In the genomic region with DNA sequence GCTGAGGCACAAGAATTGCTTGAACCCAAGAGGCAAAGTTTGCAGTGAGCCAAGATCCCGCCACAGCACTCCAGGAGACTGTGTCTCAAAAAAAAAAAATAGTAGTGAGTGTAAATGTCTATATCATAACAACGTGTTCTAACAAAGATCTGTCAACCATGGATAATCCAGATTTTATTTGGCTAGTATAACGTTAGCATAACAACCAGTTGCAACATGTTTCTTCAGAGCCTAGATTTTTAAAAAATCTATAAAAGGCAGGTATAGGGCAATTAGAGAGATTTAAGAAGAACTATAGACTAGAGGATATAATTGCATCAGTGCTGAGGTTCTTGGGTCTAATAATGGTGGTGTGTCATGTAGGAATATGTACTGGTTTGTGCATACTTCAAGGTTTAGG, we compare ENCODE assay signal across 22 cellular contexts. TPM values are rescaled to one million over a fixed set of nuclear protein-coding genes. Genes with fewer than 3 reads are reported as not detected.
A peak's percentile ranks its signal among the peaks of the same experiment; 100 is the strongest.
DNase-seq lines count a peak whose midpoint lies in the region; ATAC-seq and TF ChIP-seq lines count a peak whose summit lies in the region.
"Had no signal": no experiment of that assay in that cellular context is flagged by ENCODE, and none has a peak within 500 bp of the region (broad histone marks: within the 10 kb centered on the region; RNA-seq: fewer than 3 reads in every experiment).

No MANE protein-coding gene starts in this region.

- H3K4me3 ChIP-seq in WERI-Rb-1 (ENCODE audit: low read depth, low read length): no peak overlapping the region
- no peak overlapping the region for H3K4me3 ChIP-seq in epithelial cell of esophagus (ENCODE audit: low read length)
- H3K4me3 ChIP-seq: GM12878, GM23248, SJSA1 had no signal

- no peaks in the 10 kb centered on the region; the same call in 1 of the 2 replicates for H3K36me3 ChIP-seq in WERI-Rb-1
- H3K36me3 ChIP-seq: SJSA1 had no signal

- no peak for ATAC-seq in GM21825 (IDR thresholded peaks at IDR 0.05; ENCODE audit: unreplicated experiment)
- no peak for ATAC-seq in T-helper 17 cell
- ATAC-seq: GM12878 had no signal

- H3K27me3 ChIP-seq in WERI-Rb-1 (ENCODE audit: insufficient read depth, low read depth, severe bottlenecking): no peaks in the 10 kb centered on the region
- H3K27me3 ChIP-seq: SJSA1 had no signal

- peak overlapping the region; percentile 13 for H3K27ac ChIP-seq in WERI-Rb-1
- H3K27ac ChIP-seq: GM23248, SJSA1 had no signal

- H3K27me3 Mint-ChIP-seq in nephron (ENCODE audit: low read depth) (no peaks in the 10 kb centered on the region), T-helper 17 cell (peaks cover 28% of the 10 kb centered on the region)
- peaks cover 5% of the 10 kb centered on the region for H3K27me3 Mint-ChIP-seq in activated CD4-positive, alpha-beta T cell treated with anti-CD3 and anti-CD28 coated beads, Interleukin-2, amount 10 ng/mL, durations not matched to agents 24 days and 14 days

- H3K4me3 Mint-ChIP-seq in nephron (no peak overlapping the region), T-helper 17 cell (no peak overlapping the region)
- H3K4me3 Mint-ChIP-seq in activated CD4-positive, alpha-beta T cell treated with anti-CD3 and anti-CD28 coated beads, Interleukin-2, amount 10 ng/mL, durations not matched to agents 24 days and 14 days: no peak overlapping the region
- H3K4me3 Mint-ChIP-seq: CD8-positive, alpha-beta memory T cell had no signal

- no peaks in the 10 kb centered on the region for H3K9me3 ChIP-seq in WERI-Rb-1 (ENCODE audit: severe bottlenecking)
- no peaks in the 10 kb centered on the region for H3K9me3 ChIP-seq in T-helper 17 cell (ENCODE audit: control insufficient read depth, low read length, poor library complexity, severe bottlenecking)
- H3K9me3 ChIP-seq: SJSA1 had no signal

- H3K27ac Mint-ChIP-seq in nephron (peak overlapping the region; percentile 7 to 25 (median 19)), T-helper 17 cell (no peak overlapping the region)
- H3K27ac Mint-ChIP-seq in activated CD4-positive, alpha-beta T cell treated with anti-CD3 and anti-CD28 coated beads, Interleukin-2, amount 10 ng/mL, durations not matched to agents 24 days and 14 days: no peak overlapping the region

- H3K9me3 Mint-ChIP-seq in nephron: no peaks in the 10 kb centered on the region
- no peaks in the 10 kb centered on the region for H3K9me3 Mint-ChIP-seq in activated CD4-positive, alpha-beta T cell treated with anti-CD3 and anti-CD28 coated beads, Interleukin-2, amount 10 ng/mL, durations not matched to agents 24 days and 14 days
- H3K9me3 Mint-ChIP-seq: CD8-positive, alpha-beta memory T cell had no signal

- intact Hi-C loops in activated CD4-positive, alpha-beta T cell treated with anti-CD3 and anti-CD28 coated beads, Interleukin-2, amount 10 ng/mL, durations not matched to agents 24 days and 14 days (cut with micrococcal nuclease): no loop called here

- DNase-seq in WERI-Rb-1 (no peak), epithelial cell of esophagus (ENCODE audit: low read depth) (peak; percentile 73), T-helper 17 cell (no peak), NCI-H2029 (lab: John Stamatoyannopoulos, UW) (no peak)
- DNase-seq in activated CD4-positive, alpha-beta T cell treated with anti-CD3 and anti-CD28 coated beads, Interleukin-2, amount 10 ng/mL, durations not matched to agents 24 days and 14 days: no peak
- DNase-seq: ACHN; C1 segment of cervical spinal cord; CD8-positive, alpha-beta memory T cell; DMS53; EL; GM23248; HCEC 1CT; KG1; MV-4-11; NCI-H1694 treated with DMSO at 0.1 percent for 48 hours; NCI-H2107; NCI-H226; NCI-H526 had no signal

- H3K4me1 Mint-ChIP-seq in nephron (peaks cover 28% of the 10 kb centered on the region), T-helper 17 cell (peaks cover 4% of the 10 kb centered on the region)
- peaks cover 4% of the 10 kb centered on the region for H3K4me1 Mint-ChIP-seq in activated CD4-positive, alpha-beta T cell treated with anti-CD3 and anti-CD28 coated beads, Interleukin-2, amount 10 ng/mL, durations not matched to agents 24 days and 14 days

- H3K36me3 Mint-ChIP-seq in nephron (ENCODE audit: low read depth) (no peaks in the 10 kb centered on the region), T-helper 17 cell (ENCODE audit: low read depth) (peaks cover 7% of the 10 kb centered on the region)
- H3K36me3 Mint-ChIP-seq in activated CD4-positive, alpha-beta T cell treated with anti-CD3 and anti-CD28 coated beads, Interleukin-2, amount 10 ng/mL, durations not matched to agents 24 days and 14 days (ENCODE audit: low read depth): no peaks in the 10 kb centered on the region
- H3K36me3 Mint-ChIP-seq: CD8-positive, alpha-beta memory T cell had no signal

- TF ChIP-seq CTCF in WERI-Rb-1 (IDR thresholded peaks at IDR 0.05; ENCODE audit: low read depth, low read length) (no peak), epithelial cell of esophagus (IDR thresholded peaks at IDR 0.05; ENCODE audit: insufficient read depth, low read depth, low read length, missing control alignments) (no peak), nephron (IDR thresholded peaks at IDR 0.05; ENCODE audit: unreplicated experiment in 3 of 3) (no peak)

RNA-seq across cellular contexts. Expression of gene DLG5, which starts 30.5 kb away (rescaled TPM):
- 10 to 100 TPM in 1 of 2 donors, 1 to 10 TPM in 1; 9.7 to 13.1 TPM for total RNA-seq in T-helper 17 cell
- 5.2 and 5.4 TPM in 2 replicates for total RNA-seq in activated CD4-positive, alpha-beta T cell treated with anti-CD3 and anti-CD28 coated beads, Interleukin-2, amount 10 ng/mL, durations not matched to agents 24 days and 14 days

Comparison
In these comparisons a context has a peak if more than half of its experiments do, and no peak if none do; other contexts are left out.
1. H3K27ac Mint-ChIP-seq: peak in nephron (3 of 3); none in T-helper 17 cell (single experiment) and activated CD4-positive, alpha-beta T cell treated with anti-CD3 and anti-CD28 coated beads, Interleukin-2, amount 10 ng/mL, durations not matched to agents 24 days and 14 days (single experiment).